21 cellular contexts compared by ENCODE assay signal in genomic region chr9:73807956-73808355, GRCh38.
"Had no signal": no experiment of that assay in that cellular context is flagged by ENCODE, and none has a peak within 500 bp of the region (broad histone marks: within the 10 kb centered on the region; RNA-seq: fewer than 3 reads in every experiment).

No MANE protein-coding gene starts in this region.

- DNase-seq: activated B cell treated with CpG ODN at 0.5 μM for 24 hours; activated CD4-positive, alpha-beta T cell treated with anti-CD3 and anti-CD28 coated beads for 36 hours; activated CD4-positive, alpha-beta T cell treated with anti-CD3 and anti-CD28 coated beads, Interleukin-2, amount 50 U/mL, for 4 hours; activated CD8-positive, alpha-beta memory T cell treated with anti-CD3 and anti-CD28 coated beads for 24 hours; activated CD8-positive, alpha-beta memory T cell treated with anti-CD3 and anti-CD28 coated beads, Interleukin-2, amount 50 U/mL, for 4 hours; activated naive CD4-positive, alpha-beta T cell; activated T-cell treated with anti-CD3 and anti-CD28 coated beads, Interleukin-2, amount 50 U/mL, for 4 hours; amniotic stem cell; central memory CD4-positive, alpha-beta T cell; effector memory CD4-positive, alpha-beta T cell; foreskin keratinocyte; left lung; naive thymus-derived CD8-positive, alpha-beta T cell; stimulated activated CD4-positive, alpha-beta T cell treated with anti-CD3 and anti-CD28 coated beads, Interleukin-4, amount 100 ng/mL, for 24 hours; stimulated activated naive CD4-positive, alpha-beta T cell treated with Interleukin-2 at 50 U/mL for 16 hours; T1000; upper lobe of left lung had no signal

- ATAC-seq: activated CD4-positive, alpha-beta T cell treated with anti-CD3 and anti-CD28 coated beads for 36 hours; activated T-cell treated with anti-CD3 and anti-CD28 coated beads, Interleukin-2, amount 50 U/mL, for 4 hours; esophagus mucosa; foreskin keratinocyte; left lung; naive thymus-derived CD8-positive, alpha-beta T cell had no signal

- H3K4me3 ChIP-seq: left lung, lung, neural progenitor cell, thoracic aorta, upper lobe of left lung had no signal
